Comparison of ENCODE assay signal across 8 cellular contexts in genomic region chr16:87865902-87866565, GRCh38. TPM values are rescaled to one million over a fixed set of nuclear protein-coding genes. Genes with fewer than 3 reads are reported as not detected.
DNase-seq lines count a peak whose midpoint lies in the region; ATAC-seq, FAIRE-seq and TF ChIP-seq lines count a peak whose summit lies in the region.
"Not testable (repeated sequence)": the region's sequence is repeated elsewhere in the genome, so short reads cannot be mapped to it uniquely, and the experiment has no call there.

No MANE protein-coding gene starts in this region.

- not testable (repeated sequence) for H3K27me3 Mint-ChIP-seq in Caco-2 (ENCODE audit: insufficient read depth, unreplicated experiment); glutamatergic neuron (ENCODE audit: unreplicated experiment)

- not testable (repeated sequence) for H3K36me3 ChIP-seq in Caco-2 (ENCODE audit: control insufficient read depth, insufficient read depth, low read length); KMS-11 (ENCODE audit: insufficient read depth); GM12878 (ENCODE audit: control insufficient read depth in 2 of 2, insufficient read depth in 2 of 2, low read length in 1 of 2); rectal smooth muscle tissue (ENCODE audit: control insufficient read depth, insufficient read depth, low read length); transverse colon

- H3K4me1 ChIP-seq in Caco-2 (peaks cover 33% of the 10 kb centered on the region), KMS-11 (ENCODE audit: low read depth, poor library complexity, severe bottlenecking) (peaks cover 45% of the 10 kb centered on the region), GM12878 (ENCODE audit: control insufficient read depth, insufficient read depth, low read length) (peaks cover 18% of the 10 kb centered on the region), transverse colon (peaks cover 0 to 27% (median 16%) of the 10 kb centered on the region in 4 donors)
- not testable (repeated sequence) for H3K4me1 ChIP-seq in rectal smooth muscle tissue (ENCODE audit: control insufficient read depth, insufficient read depth, low read length)

- DNase-seq in Caco-2, glutamatergic neuron: not testable (repeated sequence)
- DNase-seq in T-helper 1 cell (peak in 3 of 5 donors; percentile 31 to 82 (median 45)), GM12878 (ENCODE audit: low read depth, low spot score) (peak; percentile 46), transverse colon (peak; percentile 47)
- peak; percentile 54 for DNase-seq in activated CD8-positive, alpha-beta memory T cell treated with anti-CD3 and anti-CD28 coated beads, Interleukin-2, amount 50 U/mL, for 4 hours

- in situ Hi-C loops in GM12878 (cut with MboI): loop anchor here (10.0 kb wide), 1 partner anchor 481 kb away; the partner anchor contains the start of gene FBXO31
- in situ Hi-C loops in transverse colon (cut with MboI; ENCODE audit: low pct_ligation_motif_present in 1 of 4, low pct_unique_long_range_greater_than_20kb in 1 of 4, low sequenced_read_pairs in 3 of 4): not testable (repeated sequence)

- peak; percentile 7 for ATAC-seq in GM12878

- TF ChIP-seq EP300 in GM12878 (IDR thresholded peaks at IDR 0.05; ENCODE audit: borderline replicate concordance in 1 of 2, control insufficient read depth in 1 of 2, low read depth in 2 of 2, low read length in 2 of 2); transverse colon (IDR thresholded peaks at IDR 0.05; ENCODE audit: low read depth): not testable (repeated sequence)

- H2AFZ ChIP-seq in KMS-11 (ENCODE audit: low read depth): not testable (repeated sequence)
- 0 out of 2 replicates have a peak overlapping the region, but pooled peaks have one; percentile 23 for H2AFZ ChIP-seq in GM12878 (ENCODE audit: control insufficient read depth, low read depth, low read length)

- H3K36me3 Mint-ChIP-seq in Caco-2 (ENCODE audit: insufficient read depth, unreplicated experiment): peaks cover 100% of the 10 kb centered on the region
- not testable (repeated sequence) for H3K36me3 Mint-ChIP-seq in glutamatergic neuron (ENCODE audit: unreplicated experiment)

- POLR2A ChIA-PET in Caco-2 (lab: Charles Lee) (interaction anchor here (1.1 kb wide), 1 partner anchor 13 kb away, joined by 3 read pairs; no protein-coding TSS in a partner anchor), GM12878 (lab: Charles Lee) (interaction anchor here (0.8 to 6.1 kb wide), 6 partner anchors 9 to 86 kb away, joined by 3 to 48 read pairs (median 4); partner anchors contain the start of gene BANP)

- CTCF ChIA-PET in Caco-2 (lab: Charles Lee): interaction anchor here (0.8 kb wide), 1 partner anchor 87 kb away, joined by 3 read pairs; no protein-coding TSS in a partner anchor
- CTCF ChIA-PET in GM12878 (lab: Yijun Ruan, JAX): interaction anchor here (1.2 to 17.0 kb wide), 10 partner anchors 10 to 100 kb away, joined by 3 to 553 read pairs (median 4); partner anchors contain the start of gene KLHDC4

- peak overlapping the region; percentile 92 for H3K4me2 ChIP-seq in KMS-11
- H3K4me2 ChIP-seq in GM12878 (ENCODE audit: control insufficient read depth, insufficient read depth): peak overlapping the region; percentile 69

- not testable (repeated sequence) for FAIRE-seq in GM12878 (lab: Jason Lieb, UNC)

- H3K27me3 ChIP-seq in Caco-2 (replicated peaks; ENCODE audit: control insufficient read depth, insufficient read depth, low read length); KMS-11 (ENCODE audit: insufficient read depth, low read depth); GM12878 (replicated peaks in 1 of 2; ENCODE audit: control insufficient read depth in 2 of 2, insufficient read depth in 2 of 2, low read length in 1 of 2); rectal smooth muscle tissue (ENCODE audit: control insufficient read depth, insufficient read depth, low read length); transverse colon: not testable (repeated sequence)

- H3K9me3 ChIP-seq in Caco-2; GM12878 (replicated peaks; ENCODE audit: control insufficient read depth, insufficient read depth, low read length); transverse colon: not testable (repeated sequence)

- TF ChIP-seq CTCF in Caco-2 (IDR thresholded peaks at IDR 0.05; ENCODE audit: insufficient read depth in 1 of 2, low read depth in 1 of 2, low read length in 1 of 2, severe bottlenecking in 1 of 2, unreplicated experiment in 1 of 2); KMS-11 (conservative IDR thresholded peaks at IDR 0.05; ENCODE audit: low read depth, low read length); GM12878 (IDR thresholded peaks at IDR 0.05 in 2 of 3, conservative IDR thresholded peaks at IDR 0.05 in 1 of 3; ENCODE audit: control insufficient read depth in 2 of 3, extremely low read depth in 1 of 3, insufficient read depth in 1 of 3, low read depth in 3 of 3, low read length in 3 of 3); glutamatergic neuron (IDR thresholded peaks at IDR 0.05; ENCODE audit: partially characterized antibody, unreplicated experiment); transverse colon (IDR thresholded peaks at IDR 0.05): not testable (repeated sequence)

- RAD21 ChIA-PET in GM12878 (lab: Charles Lee; ENCODE audit: unreplicated experiment): interaction anchor here (0.9 to 12.9 kb wide), 8 partner anchors 11 to 86 kb away, joined by 3 to 406 read pairs (median 6); no protein-coding TSS in a partner anchor

- H3K27ac ChIP-seq in KMS-11 (peak overlapping the region; percentile 46; the same call in 1 of the 2 replicates), GM12878 (ENCODE audit: control insufficient read depth, insufficient read depth) (peak overlapping the region; percentile 61), rectal smooth muscle tissue (ENCODE audit: low read depth, low read length) (peak overlapping the region; percentile 72), transverse colon (peak overlapping the region; percentile 59 to 94 (median 76))

- not testable (repeated sequence) for H3K4me3 ChIP-seq in Caco-2 (ENCODE audit: low read depth, low read length); KMS-11 (IDR thresholded peaks at IDR 0.05; ENCODE audit: insufficient read depth, low read depth, low read length); rectal smooth muscle tissue (ENCODE audit: low read length)
- peak overlapping the region; percentile 82 for H3K4me3 ChIP-seq in GM12878
- H3K4me3 ChIP-seq in transverse colon: peak overlapping the region in 1 of 4 donors; percentile 7

- not testable (repeated sequence) for TF ChIP-seq POLR2A in GM12878 (IDR thresholded peaks at IDR 0.05; ENCODE audit: low read depth, low read length); transverse colon (IDR thresholded peaks at IDR 0.05)

- WGBS in GM12878 (ENCODE audit: insufficient coverage, insufficient replicate concordance, low lambda C conversion rate, missing lambda C conversion rate): 2% methylated on average over 16 of the region's 16 CpGs
- 70 to 100% methylated on average over 3 to 16 of the region's 16 CpGs for WGBS in transverse colon (ENCODE audit: low coverage in 1 of 2), 2 donors

- peaks cover 26% of the 10 kb centered on the region for H3K4me1 Mint-ChIP-seq in Caco-2 (ENCODE audit: low read depth, unreplicated experiment)
- H3K4me1 Mint-ChIP-seq in glutamatergic neuron (ENCODE audit: low read depth, unreplicated experiment): peaks cover 11% of the 10 kb centered on the region

- H3K79me2 ChIP-seq in KMS-11 (ENCODE audit: insufficient read depth, low read depth) (peaks cover 78% of the 10 kb centered on the region), GM12878 (ENCODE audit: control insufficient read depth, insufficient read depth, low read length) (peaks cover 71% of the 10 kb centered on the region)

- peak overlapping the region; percentile 95 for H3K27ac Mint-ChIP-seq in Caco-2 (ENCODE audit: unreplicated experiment)
- H3K27ac Mint-ChIP-seq in glutamatergic neuron (ENCODE audit: unreplicated experiment): not testable (repeated sequence)

- BruUV-seq in Caco-2 (replicated peaks; lab: Mats Ljungman, UMichigan); GM12878 (replicated peaks; lab: Mats Ljungman, UMichigan): not testable (repeated sequence)

- peak overlapping the region; percentile 67; the same call in 1 of the 2 replicates for H3K9ac ChIP-seq in KMS-11
- peak overlapping the region; percentile 40; the same call in 1 of the 2 replicates for H3K9ac ChIP-seq in GM12878 (ENCODE audit: control insufficient read depth, insufficient read depth, low read length)
- not testable (repeated sequence) for H3K9ac ChIP-seq in rectal smooth muscle tissue (ENCODE audit: low read length)

- SMC1A ChIA-PET in GM12878 (lab: Charles Lee; ENCODE audit: uncharacterized antibody, unreplicated experiment): interaction anchor here (0.8 to 13.0 kb wide), 6 partner anchors 10 to 86 kb away, joined by 3 to 301 read pairs (median 9); no protein-coding TSS in a partner anchor

- H4K20me1 ChIP-seq in KMS-11 (ENCODE audit: insufficient read depth): peaks cover 50% of the 10 kb centered on the region
- not testable (repeated sequence) for H4K20me1 ChIP-seq in GM12878 (ENCODE audit: control insufficient read depth, insufficient read depth)

- not testable (repeated sequence) for TF ChIP-seq RAD21 in GM12878 (IDR thresholded peaks at IDR 0.05; ENCODE audit: insufficient read depth, low read depth, low read length)

- H3K4me3 Mint-ChIP-seq in Caco-2 (ENCODE audit: unreplicated experiment) (peak overlapping the region; percentile 90), glutamatergic neuron (ENCODE audit: unreplicated experiment) (peak overlapping the region; percentile 93)

- intact Hi-C loops in Caco-2 (cut with micrococcal nuclease; ENCODE audit: unreplicated experiment): not testable (repeated sequence)
- intact Hi-C loops in GM12878 (cut with micrococcal nuclease; ENCODE audit: unreplicated experiment): loop anchor here (1.0 kb wide), 1 partner anchor 56 kb away; no protein-coding TSS in a partner anchor
- intact Hi-C loops in transverse colon (cut with DNase I; ENCODE audit: low total_unique reads): loop anchor here (5.0 kb wide), 1 partner anchor 479 kb away; no protein-coding TSS in a partner anchor

- H3K9me3 Mint-ChIP-seq in Caco-2 (ENCODE audit: unreplicated experiment); glutamatergic neuron (ENCODE audit: unreplicated experiment): not testable (repeated sequence)

RNA-seq across cellular contexts. Expression of gene SLC7A5, which starts 3.3 kb away (rescaled TPM):
- total RNA-seq in Caco-2 (2022): 495 and 534 TPM in 2 replicates
- total RNA-seq in GM12878 (2013; cell fraction: nucleolus; rRNA removed): 30.6 and 32.7 TPM in 2 replicates
- 29.8 and 33.4 TPM in 2 replicates for total RNA-seq in GM12878 (2014; rRNA removed)
- 11.4 and 13.0 TPM in 2 replicates for total RNA-seq in GM12878 (2014; rRNA removed; fragmentation: Illumina TruSeq; extraction: Trizol)
- 95.1 and 101 TPM in 2 replicates for total RNA-seq in GM12878 (2021)
- polyA plus RNA-seq in GM12878 (2011; ENCODE audit: low read depth): 25.8 TPM
- 4.8 and 8.6 TPM in 2 replicates for polyA plus RNA-seq in GM12878 (2011; rRNA removed)
- 15.8 and 16.8 TPM in 2 replicates for polyA plus RNA-seq in GM12878 (2011; cell fraction: cytosol; rRNA removed)
- 25.1 and 32.3 TPM in 2 replicates for polyA plus RNA-seq in GM12878 (2011; cell fraction: nucleus; rRNA removed)
- polyA plus RNA-seq in GM12878 (2012): 45.2 and 60.4 TPM in 2 replicates
- polyA plus RNA-seq in GM12878 (2014; fragmentation: Illumina TruSeq; extraction: Trizol): 10.1 and 38.1 TPM in 2 replicates
- 1 to 10 TPM; 2.3 to 4.2 TPM for polyA plus RNA-seq in GM12878 (2014; fragmentation: Nextera tagmentation; extraction: Ambion mirVana)
- 44.5 and 51.5 TPM in 2 replicates for polyA plus RNA-seq in GM12878 (2014; rRNA removed)
- 10 to 100 TPM; 55.0 to 56.2 TPM for polyA plus RNA-seq in GM12878 (2016; fragmentation: Nextera tagmentation; extraction: Ambion mirVana)
- 10.7 and 17.2 TPM in 2 replicates for polyA minus RNA-seq in GM12878 (2011; rRNA and poly(A)+ RNA removed)
- 20.3 and 21.6 TPM in 2 replicates for polyA minus RNA-seq in GM12878 (2011; cell fraction: cytosol; rRNA and poly(A)+ RNA removed)
- 10.8 and 18.6 TPM in 2 replicates for polyA minus RNA-seq in GM12878 (2011; cell fraction: nucleus; rRNA and poly(A)+ RNA removed)
- total RNA-seq in glutamatergic neuron (ENCODE audit: unreplicated experiment): 205 TPM
- total RNA-seq in transverse colon: 1 to 10 TPM; 2.7 to 7.0 (median 5.7) TPM
